ENCODE assay signal across 1 cellular context in genomic region chr4:39452153-39452859, GRCh38.
TF ChIP-seq lines count a peak whose summit lies in the region.

No MANE protein-coding gene starts in this region.

TF ChIP-seq in GM23338, 12 proteins besides CTCF, POLR2A, EP300 and RAD21:
- no peak for TF ChIP-seq EZH2 (IDR thresholded peaks at IDR 0.05; ENCODE audit: low read depth, unreplicated experiment)
- no peak for TF ChIP-seq NANOG (IDR thresholded peaks at IDR 0.05; ENCODE audit: borderline replicate concordance)
- no peak for TF ChIP-seq ZNF331 (CRISPR knock-in tag; IDR thresholded peaks at IDR 0.05; ENCODE audit: low read depth)
- no peak for TF ChIP-seq ETS1 (IDR thresholded peaks at IDR 0.05)
- no peak for TF ChIP-seq CREB1 (CRISPR knock-in tag; IDR thresholded peaks at IDR 0.05; ENCODE audit: low read depth)
- no peak for TF ChIP-seq JUNB (IDR thresholded peaks at IDR 0.05; ENCODE audit: unreplicated experiment)
- TF ChIP-seq ZNF462 (CRISPR knock-in tag; IDR thresholded peaks at IDR 0.05), result no peak
- TF ChIP-seq ZNF114 (CRISPR knock-in tag; IDR thresholded peaks at IDR 0.05), result no peak
- no peak for TF ChIP-seq REST (IDR thresholded peaks at IDR 0.05; ENCODE audit: unreplicated experiment)
- TF ChIP-seq STAT1 (IDR thresholded peaks at IDR 0.05; ENCODE audit: unreplicated experiment), result no peak
